26 cellular contexts compared by ENCODE assay signal in genomic region chr18:79164696-79165095, GRCh38.
DNase-seq lines count a peak whose midpoint lies in the region; ATAC-seq, FAIRE-seq and TF ChIP-seq lines count a peak whose summit lies in the region.
"Had no signal": no experiment of that assay in that cellular context is flagged by ENCODE, and none has a peak within 500 bp of the region (broad histone marks: within the 10 kb centered on the region; RNA-seq: fewer than 3 reads in every experiment).

No MANE protein-coding gene starts in this region.

- no peak overlapping the region for H4K8ac ChIP-seq in mesenchymal stem cell (ENCODE audit: low read length)

- CTCF ChIA-PET in WTC11 (lab: Charles Lee): no interaction called here

- H3K14ac ChIP-seq in mesenchymal stem cell (ENCODE audit: low read length in 2 of 2): no peak overlapping the region

- WGBS in mesenchymal stem cell: 100% methylated on average over 2 of the region's 2 CpGs

- H3K4me1 Mint-ChIP-seq in WTC11: no peaks in the 10 kb centered on the region
- H3K4me1 Mint-ChIP-seq: H9 had no signal

- H2BK5ac ChIP-seq in mesenchymal stem cell (ENCODE audit: low read depth, low read length, poor library complexity, severe bottlenecking): no peak overlapping the region

- H2AFZ ChIP-seq in mesenchymal stem cell (ENCODE audit: low read depth, low read length): no peak overlapping the region
- H2AFZ ChIP-seq: GM23338 had no signal

- FAIRE-seq in GM12892 (lab: Jason Lieb, UNC): no peak
- FAIRE-seq: A204.1, GM12891, GM19239 had no signal

- H2AK5ac ChIP-seq in mesenchymal stem cell (ENCODE audit: low read length, severe bottlenecking): no peak overlapping the region

- TF ChIP-seq POLR2A in GM12892 (IDR thresholded peaks at IDR 0.05; ENCODE audit: low read depth, low read length): no peak

- H3K9me3 ChIP-seq in mesenchymal stem cell (ENCODE audit: control insufficient read depth, low read length): no peaks in the 10 kb centered on the region
- H3K9me3 ChIP-seq: BE2C had no signal

- H2BK12ac ChIP-seq in mesenchymal stem cell (ENCODE audit: low read length in 2 of 2): no peak overlapping the region

- no peak for TF ChIP-seq CTCF in AG10803 (conservative IDR thresholded peaks at IDR 0.05; ENCODE audit: low read length)
- no peak for TF ChIP-seq CTCF in choroid plexus epithelial cell (conservative IDR thresholded peaks at IDR 0.05; ENCODE audit: low read depth, low read length)
- no peak for TF ChIP-seq CTCF in WTC11 (IDR thresholded peaks at IDR 0.05)

- H3K9me3 Mint-ChIP-seq in WTC11: no peaks in the 10 kb centered on the region; the same call in 1 of the 2 replicates
- H3K9me3 Mint-ChIP-seq: CD4-positive, alpha-beta T cell; GM23338 had no signal

- H2BK120ac ChIP-seq in mesenchymal stem cell (ENCODE audit: low read depth, low read length): no peak overlapping the region

- no peak overlapping the region for H3K23ac ChIP-seq in mesenchymal stem cell (ENCODE audit: low read length in 2 of 2)

- no peak overlapping the region for H3K27ac Mint-ChIP-seq in WTC11
- H3K27ac Mint-ChIP-seq: CD4-positive, alpha-beta T cell; GM23338; H9 had no signal

- H3K9ac ChIP-seq in mesenchymal stem cell (ENCODE audit: low read length): no peak overlapping the region
- H3K9ac ChIP-seq: BLaER1 treated with 17β-estradiol and CSF1 and Interleukin-3, amounts not matched to agents 10 nM and 100 nM had no signal

- DNase-seq in AG10803 (ENCODE audit: low read depth) (peak; percentile 52), EH (ENCODE audit: low read depth) (peak; percentile 18), choroid plexus epithelial cell (ENCODE audit: low read depth) (peak; percentile 11), mesenchymal stem cell (peak; percentile 12), WTC11 (ENCODE audit: low spot score) (no peak), GM12892 (ENCODE audit: insufficient read length) (no peak), NCI-H2029 treated with DMSO at 0.1 percent for 48 hours (lab: John Stamatoyannopoulos, UW) (no peak)
- no peak for DNase-seq in stimulated activated naive CD8-positive, alpha-beta T cell treated with anti-CD3 and anti-CD28 coated beads, Interleukin-15, Interleukin-2, amounts not matched to agents 100 U/mL and 50 U/mL, for 24 hours
- DNase-seq: AML-193; BE2C; Calu3; CD4-positive, alpha-beta T cell; COR-L47; DMS153; DND-41; EL; GDM1; H9 had no signal

- no peak overlapping the region for H3K4me2 ChIP-seq in mesenchymal stem cell (ENCODE audit: low read length, poor library complexity, severe bottlenecking)
- H3K4me2 ChIP-seq: BLaER1 treated with 17β-estradiol and CSF1 and Interleukin-3, amounts not matched to agents 10 nM and 100 nM; GM23338 had no signal

- H4K91ac ChIP-seq in mesenchymal stem cell (ENCODE audit: low read length): no peak overlapping the region

- no peak overlapping the region for H3K4ac ChIP-seq in mesenchymal stem cell (ENCODE audit: low read depth in 1 of 2, low read length in 2 of 2)

- no peak overlapping the region for H3K18ac ChIP-seq in mesenchymal stem cell (ENCODE audit: low read depth in 1 of 2, low read length in 2 of 2)

- H3K4me3 Mint-ChIP-seq in WTC11: no peak overlapping the region
- H3K4me3 Mint-ChIP-seq: CD14-positive monocyte; CD4-positive, alpha-beta T cell; GM23338; H9 had no signal

- H3K27ac ChIP-seq in mesenchymal stem cell (ENCODE audit: low read length, poor library complexity, severe bottlenecking): no peak overlapping the region
- H3K27ac ChIP-seq: 22Rv1; BLaER1 treated with 17β-estradiol and CSF1 and Interleukin-3, amounts not matched to agents 10 nM and 100 nM had no signal

- H3K4me1 ChIP-seq in mesenchymal stem cell (ENCODE audit: control insufficient read depth, insufficient read depth, low read depth, low read length): no peaks in the 10 kb centered on the region
- H3K4me1 ChIP-seq: BE2C; BLaER1 treated with 17β-estradiol and CSF1 and Interleukin-3, amounts not matched to agents 10 nM and 100 nM had no signal

- no peaks in the 10 kb centered on the region for H3K27me3 Mint-ChIP-seq in WTC11 (ENCODE audit: low read depth)
- H3K27me3 Mint-ChIP-seq: CD4-positive, alpha-beta T cell had no signal

- POLR2A ChIA-PET in WTC11 (lab: Charles Lee): no interaction called here

- H2BK15ac ChIP-seq in mesenchymal stem cell (ENCODE audit: low read depth, poor library complexity, severe bottlenecking): no peak overlapping the region

- no peaks in the 10 kb centered on the region for H3K27me3 ChIP-seq in mesenchymal stem cell (ENCODE audit: control insufficient read depth in 1 of 2, insufficient read depth in 1 of 2, low read length in 2 of 2)
- H3K27me3 ChIP-seq: BE2C; BLaER1 treated with 17β-estradiol and CSF1 and Interleukin-3, amounts not matched to agents 10 nM and 100 nM had no signal

- H3K79me1 ChIP-seq in mesenchymal stem cell (replicated peaks; ENCODE audit: low read length, poor library complexity, severe bottlenecking): peaks cover 1% of the 10 kb centered on the region

- H3K4me3 ChIP-seq in AG10803 (ENCODE audit: low read length) (no peak overlapping the region), choroid plexus epithelial cell (ENCODE audit: low read depth, low read length) (no peak overlapping the region), mesenchymal stem cell (ENCODE audit: insufficient read depth in 1 of 2, low read depth in 1 of 2, low read length in 2 of 2) (no peak overlapping the region)
- H3K4me3 ChIP-seq: BLaER1 treated with 17β-estradiol and CSF1 and Interleukin-3, amounts not matched to agents 10 nM and 100 nM; GM23338 had no signal

- ATAC-seq in WTC11: no peak
- no peak for ATAC-seq in stimulated activated naive CD8-positive, alpha-beta T cell treated with anti-CD3 and anti-CD28 coated beads, Interleukin-15, Interleukin-2, amounts not matched to agents 100 U/mL and 50 U/mL, for 24 hours
- ATAC-seq: GM23338, HCT116 had no signal

- peaks cover 34% of the 10 kb centered on the region for H3K36me3 Mint-ChIP-seq in WTC11

- peaks cover 24 to 28% of the 10 kb centered on the region in 2 experiments for H3K36me3 ChIP-seq in mesenchymal stem cell (ENCODE audit: control insufficient read depth in 1 of 2, insufficient read depth in 2 of 2, low read depth in 1 of 2, low read length in 2 of 2)
- H3K36me3 ChIP-seq: BE2C had no signal

TF ChIP-seq in WTC11, 78 proteins besides CTCF, POLR2A, EP300 and RAD21:
- TF ChIP-seq ZNF317 (CRISPR knock-in tag; IDR thresholded peaks at IDR 0.05; ENCODE audit: borderline replicate concordance, low read depth) (no peak), PRRX2 (CRISPR knock-in tag; IDR thresholded peaks at IDR 0.05) (no peak), ZNF138 (CRISPR knock-in tag; conservative IDR thresholded peaks at IDR 0.05) (no peak), CREB1 (CRISPR knock-in tag; IDR thresholded peaks at IDR 0.05) (no peak), SP1 (CRISPR knock-in tag; conservative IDR thresholded peaks at IDR 0.05) (no peak), ZSCAN18 (CRISPR knock-in tag; IDR thresholded peaks at IDR 0.05) (no peak), CBFB (CRISPR knock-in tag; IDR thresholded peaks at IDR 0.05; ENCODE audit: low read depth) (no peak), ATF6 (CRISPR knock-in tag; IDR thresholded peaks at IDR 0.05) (no peak), NFE2L1 (CRISPR knock-in tag; IDR thresholded peaks at IDR 0.05) (no peak), ATF1 (CRISPR knock-in tag; IDR thresholded peaks at IDR 0.05) (no peak), ETV6 (CRISPR knock-in tag; IDR thresholded peaks at IDR 0.05) (no peak), SMAD3 (CRISPR knock-in tag; IDR thresholded peaks at IDR 0.05; ENCODE audit: borderline replicate concordance) (no peak), JAZF1 (CRISPR knock-in tag; IDR thresholded peaks at IDR 0.05) (no peak), FOXK1 (CRISPR knock-in tag; IDR thresholded peaks at IDR 0.05) (no peak)

Comparison
In these comparisons a context has a peak if more than half of its experiments do, and no peak if none do; other contexts are left out.
1. DNase-seq: peak in AG10803 (single experiment), EH (single experiment), choroid plexus epithelial cell (single experiment) and mesenchymal stem cell (single experiment); none in WTC11 (single experiment), GM12892 (single experiment), NCI-H2029 treated with DMSO at 0.1 percent for 48 hours (single experiment) and stimulated activated naive CD8-positive, alpha-beta T cell treated with anti-CD3 and anti-CD28 coated beads, Interleukin-15, Interleukin-2, amounts not matched to agents 100 U/mL and 50 U/mL, for 24 hours (single experiment).